22 cellular contexts compared by ENCODE assay signal in genomic region chr16:70588565-70588964, GRCh38. TPM values are rescaled to one million over a fixed set of nuclear protein-coding genes. Genes with fewer than 3 reads are reported as not detected.
DNase-seq lines count a peak whose midpoint lies in the region; ATAC-seq and TF ChIP-seq lines count a peak whose summit lies in the region.
"Had no signal": no experiment of that assay in that cellular context is flagged by ENCODE, and none has a peak within 500 bp of the region (broad histone marks: within the 10 kb centered on the region; RNA-seq: fewer than 3 reads in every experiment).

No MANE protein-coding gene starts in this region.

- TF ChIP-seq CTCF in HFFc6 (IDR thresholded peaks at IDR 0.05) (no peak), cardiac fibroblast (IDR thresholded peaks at IDR 0.05; ENCODE audit: low read depth, low read length) (no peak), fibroblast of pulmonary artery (IDR thresholded peaks at IDR 0.05; ENCODE audit: low read length, missing control alignments) (no peak), stomach (IDR thresholded peaks at IDR 0.05) (no peak)

- H3K4me3 ChIP-seq in cardiac fibroblast (replicated peaks in 1 of 2; ENCODE audit: low read depth in 2 of 2, low read length in 2 of 2) (no peak overlapping the region), fibroblast of pulmonary artery (replicated peaks; ENCODE audit: low read depth, low read length) (no peak overlapping the region), stomach (no peak overlapping the region), HAP-1 (no peak overlapping the region)
- H3K4me3 ChIP-seq: colonic mucosa, GM12878, lower lobe of right lung, MG63, upper lobe of left lung had no signal

- H3K9me3 Mint-ChIP-seq in HFFc6: no peaks in the 10 kb centered on the region
- H3K9me3 Mint-ChIP-seq: nephron progenitor cell had no signal

- peak overlapping the region in 3 of 5 donors; percentile 12 to 51 (median 32) for H3K27ac ChIP-seq in stomach
- H3K27ac ChIP-seq in caudate nucleus (ENCODE audit: low read depth, low read length): no peak overlapping the region
- H3K27ac ChIP-seq: colonic mucosa, lower lobe of right lung had no signal

- H3K27ac Mint-ChIP-seq in HFFc6: no peak overlapping the region; the same call in 1 of the 2 replicates
- H3K27ac Mint-ChIP-seq: nephron progenitor cell had no signal

- H3K4me3 Mint-ChIP-seq in HFFc6: peak overlapping the region; percentile 40
- H3K4me3 Mint-ChIP-seq: nephron progenitor cell had no signal

- DNase-seq in HFFc6: no peak
- DNase-seq in cardiac fibroblast (ENCODE audit: low read depth in 2 of 2): peak; percentile 66 to 69
- DNase-seq in fibroblast of pulmonary artery (ENCODE audit: low read depth): peak; percentile 70
- no peak for DNase-seq in stomach
- DNase-seq in HAP-1 (ENCODE audit: low spot score in 2 of 2): no peak
- DNase-seq in caudate nucleus (lab: John Stamatoyannopoulos, UW): no peak
- DNase-seq in occipital lobe (lab: John Stamatoyannopoulos, UW): no peak
- DNase-seq: activated CD4-positive, alpha-beta T cell treated with anti-CD3 and anti-CD28 coated beads, Interleukin-2, amount 50 U/mL, for 1 hour; activated T-cell treated with anti-CD3 and anti-CD28 coated beads, Interleukin-2, amount 50 U/mL, for 48 hours; colonic mucosa; COR-L47; H7; lower lobe of right lung; MG63; NCI-H1694 treated with DMSO at 0.1 percent for 48 hours; NCI-H446; nephron progenitor cell; retina; stimulated activated CD4-positive, alpha-beta T cell treated with anti-CD3 and anti-CD28 coated beads, Interleukin-2, amount 100 ng/mL, for 24 hours; upper lobe of left lung had no signal

- peaks cover 14% of the 10 kb centered on the region for H3K27me3 Mint-ChIP-seq in HFFc6 (ENCODE audit: insufficient read depth)

- no peak for ATAC-seq in GM19328 (IDR thresholded peaks at IDR 0.05; ENCODE audit: unreplicated experiment)
- ATAC-seq: GM12878, lower lobe of right lung had no signal

- H3K9me3 ChIP-seq in stomach: no peaks in the 10 kb centered on the region
- no peaks in the 10 kb centered on the region for H3K9me3 ChIP-seq in HAP-1
- H3K9me3 ChIP-seq: colonic mucosa, lower lobe of right lung, MG63, upper lobe of left lung had no signal

- intact Hi-C loops in stomach (cut with DNase I; ENCODE audit: low total_unique reads): no loop called here

- H3K4me1 ChIP-seq in stomach: peaks cover 13 to 34% (median 20%) of the 10 kb centered on the region in 4 donors
- H3K4me1 ChIP-seq in HAP-1: no peaks in the 10 kb centered on the region
- H3K4me1 ChIP-seq: colonic mucosa had no signal

- H3K4me1 Mint-ChIP-seq in HFFc6 (ENCODE audit: low read depth): peaks cover 26% of the 10 kb centered on the region

- in situ Hi-C loops in HAP-1 (cut with MboI; ENCODE audit: low sequenced_read_pairs): no loop called here

- no peak for TF ChIP-seq EP300 in stomach (IDR thresholded peaks at IDR 0.05)

- WGBS in stomach, 5 donors: 32 to 47% (median 37%) methylated on average over 4 of the region's 4 CpGs

- no peaks in the 10 kb centered on the region for H3K36me3 Mint-ChIP-seq in HFFc6 (ENCODE audit: low read depth)

- H3K36me3 ChIP-seq in stomach (no peaks in the 10 kb centered on the region), HAP-1 (replicated peaks) (no peaks in the 10 kb centered on the region)
- H3K36me3 ChIP-seq: colonic mucosa, lower lobe of right lung, MG63, upper lobe of left lung had no signal

- H3K27me3 ChIP-seq in stomach (no peaks in the 10 kb centered on the region), HAP-1 (ENCODE audit: low read depth) (no peaks in the 10 kb centered on the region)
- H3K27me3 ChIP-seq: colonic mucosa, MG63, upper lobe of left lung had no signal

- TF ChIP-seq POLR2A in stomach (IDR thresholded peaks at IDR 0.05): no peak

RNA-seq across cellular contexts. Expression of gene IL34, which starts 57.8 kb away (rescaled TPM):
- under 1 TPM in 2 of 6 experiments, not detected in 4; 0.09 TPM for total RNA-seq in HFFc6 (2021; fragmentation: NEBNext Ultra II Directional; extraction: Animal tissue kit (Norgen Biotek cat#: 25700))
- total RNA-seq in stomach (1 to 10 TPM in 1 of 5 donors, under 1 TPM in 2, not detected in 2; 0.45 to 2.0 (median 0.87) TPM), occipital lobe (1.7 TPM)
- 1 to 10 TPM; 1.5 to 5.9 (median 2.1) TPM for polyA plus RNA-seq in stomach
- total RNA-seq: GM12878 had no signal

Comparison
In these comparisons a context has a peak if more than half of its experiments do, and no peak if none do; other contexts are left out.
1. DNase-seq: peak in cardiac fibroblast (2 of 2) and fibroblast of pulmonary artery (single experiment); none in HFFc6 (single experiment), stomach (single experiment), HAP-1 (0 of 2), caudate nucleus (0 of 61) and occipital lobe (single experiment).